Comparison of ENCODE assay signal across 1 cellular context in the genomic region with DNA sequence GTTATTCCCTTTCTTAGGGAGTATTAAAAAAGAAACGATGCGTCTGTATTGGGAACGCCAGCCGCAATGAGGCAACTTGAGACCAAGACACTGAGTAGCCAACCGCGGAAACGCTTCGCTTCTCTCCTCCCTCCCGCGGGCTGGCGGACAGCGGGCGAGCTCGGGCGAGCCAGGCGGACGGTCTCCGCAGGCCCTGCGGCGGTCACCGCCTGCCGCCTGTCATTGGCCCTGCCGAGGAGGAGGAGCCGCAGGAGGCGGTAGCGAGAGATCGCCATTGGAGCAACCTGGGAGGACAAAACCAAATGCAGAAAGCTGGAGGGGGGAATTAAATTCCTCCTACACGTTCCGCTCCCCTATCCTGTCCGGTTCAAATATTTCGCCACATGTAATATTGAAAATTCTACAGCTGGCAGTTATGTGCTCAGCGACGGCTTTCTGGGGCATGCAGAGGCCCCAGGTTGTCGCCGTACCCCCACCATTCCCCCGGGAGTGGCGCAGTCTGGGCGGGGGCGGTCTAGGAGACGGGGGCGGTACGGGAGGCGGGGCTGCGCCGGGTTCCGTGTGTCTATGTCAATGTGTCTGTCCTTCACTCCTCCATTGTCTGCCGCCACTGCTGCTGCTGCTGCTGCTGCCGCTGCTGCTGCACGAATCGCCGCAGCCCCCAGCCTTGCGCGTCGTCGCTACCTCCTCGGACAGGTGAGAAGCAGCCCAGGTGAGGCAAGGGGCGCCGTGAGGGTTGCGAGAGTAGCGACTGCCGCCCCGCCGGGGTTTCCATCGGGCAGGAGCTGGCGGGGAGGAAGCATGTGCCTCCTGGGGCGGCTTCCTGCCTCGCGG.
TF ChIP-seq lines count a peak whose summit lies in the region.

Gene ANKMY2 (minus strand): TSS at position 162 of the 834 bp plus-strand sequence. CDS start 181 bp downstream, outside the sequence.
Gene BZW2 (plus strand): TSS at position 589 of the 834 bp plus-strand sequence. CDS start 19,263 bp downstream, outside the sequence.

TF ChIP-seq in HepG2, 621 proteins besides CTCF, POLR2A, EP300 and RAD21 (continued from another document and continues in another):
- TF ChIP-seq, protein P1, sequence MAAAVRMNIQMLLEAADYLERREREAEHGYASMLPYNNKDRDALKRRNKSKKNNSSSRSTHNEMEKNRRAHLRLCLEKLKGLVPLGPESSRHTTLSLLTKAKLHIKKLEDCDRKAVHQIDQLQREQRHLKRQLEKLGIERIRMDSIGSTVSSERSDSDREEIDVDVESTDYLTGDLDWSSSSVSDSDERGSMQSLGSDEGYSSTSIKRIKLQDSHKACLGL (CRISPR knock-in tag; IDR thresholded peaks at IDR 0.05) = peak; percentile 96
- TF ChIP-seq MAFG (CRISPR knock-in tag; IDR thresholded peaks at IDR 0.05) (no peak), CBFB (CRISPR knock-in tag; IDR thresholded peaks at IDR 0.05) (peak; percentile 34), ZNF775 (CRISPR knock-in tag; IDR thresholded peaks at IDR 0.05; ENCODE audit: borderline replicate concordance) (no peak), HNRNPUL1 (IDR thresholded peaks at IDR 0.05; ENCODE audit: low read depth, low read length) (no peak), SMAD3 (CRISPR knock-in tag; IDR thresholded peaks at IDR 0.05) (peak; percentile 54), CAMTA2 (CRISPR knock-in tag; IDR thresholded peaks at IDR 0.05; ENCODE audit: borderline replicate concordance) (0 out of 2 replicates have a peak, but pooled peaks have one; percentile 66), ZNF383 (CRISPR knock-in tag; IDR thresholded peaks at IDR 0.05; ENCODE audit: borderline replicate concordance) (no peak), AGO2 (optimal IDR thresholded peaks at IDR 0.05; ENCODE audit: low read depth, low read length) (no peak), ZNF253 (CRISPR knock-in tag; IDR thresholded peaks at IDR 0.05; ENCODE audit: borderline replicate concordance) (peak; percentile 77; the same call in 1 of the 2 replicates), ERF (CRISPR knock-in tag; IDR thresholded peaks at IDR 0.05) (peak; percentile 61), ZNF235 (CRISPR knock-in tag; IDR thresholded peaks at IDR 0.05; ENCODE audit: borderline replicate concordance) (no peak), STAT5B (CRISPR knock-in tag; IDR thresholded peaks at IDR 0.05) (no peak), ZNF18 (CRISPR knock-in tag; IDR thresholded peaks at IDR 0.05; ENCODE audit: insufficient replicate concordance) (no peak), ZC3H4 (CRISPR knock-in tag; IDR thresholded peaks at IDR 0.05; ENCODE audit: borderline replicate concordance) (no peak), UBTF (CRISPR knock-in tag; IDR thresholded peaks at IDR 0.05) (peak; percentile 93), GTF3A (CRISPR knock-in tag; conservative IDR thresholded peaks at IDR 0.05) (peak; percentile 82; the same call in 1 of the 2 replicates), GFI1 (CRISPR knock-in tag; IDR thresholded peaks at IDR 0.05; ENCODE audit: borderline replicate concordance) (peak; percentile 49; the same call in 1 of the 2 replicates), ZBTB33 (CRISPR knock-in tag; IDR thresholded peaks at IDR 0.05) (no peak; the same call in 1 of the 2 replicates), BORCS8-MEF2B (CRISPR knock-in tag; IDR thresholded peaks at IDR 0.05) (peak; percentile 48; the same call in 1 of the 2 replicates), ZNF558 (CRISPR knock-in tag; IDR thresholded peaks at IDR 0.05; ENCODE audit: borderline replicate concordance) (no peak), MAX (IDR thresholded peaks at IDR 0.05) (peak; percentile 91), HMGXB3 (CRISPR knock-in tag; IDR thresholded peaks at IDR 0.05; ENCODE audit: borderline replicate concordance) (peak; percentile 58), FOXO1 (CRISPR knock-in tag; IDR thresholded peaks at IDR 0.05) (peak; percentile 49), SRSF1 (optimal IDR thresholded peaks at IDR 0.05; ENCODE audit: low read depth, low read length) (no peak), TBX3 (IDR thresholded peaks at IDR 0.05; ENCODE audit: borderline replicate concordance) (peak; percentile 12; the same call in 1 of the 2 replicates), ESRRA (CRISPR knock-in tag; IDR thresholded peaks at IDR 0.05; ENCODE audit: low read depth) (no peak), ZNF230 (CRISPR knock-in tag; IDR thresholded peaks at IDR 0.05) (0 out of 2 replicates have a peak, but pooled peaks have one; percentile 3), SPEN (CRISPR knock-in tag; IDR thresholded peaks at IDR 0.05; ENCODE audit: low read depth) (0 out of 2 replicates have a peak, but pooled peaks have one; percentile 37)
- TF ChIP-seq, protein P2, sequence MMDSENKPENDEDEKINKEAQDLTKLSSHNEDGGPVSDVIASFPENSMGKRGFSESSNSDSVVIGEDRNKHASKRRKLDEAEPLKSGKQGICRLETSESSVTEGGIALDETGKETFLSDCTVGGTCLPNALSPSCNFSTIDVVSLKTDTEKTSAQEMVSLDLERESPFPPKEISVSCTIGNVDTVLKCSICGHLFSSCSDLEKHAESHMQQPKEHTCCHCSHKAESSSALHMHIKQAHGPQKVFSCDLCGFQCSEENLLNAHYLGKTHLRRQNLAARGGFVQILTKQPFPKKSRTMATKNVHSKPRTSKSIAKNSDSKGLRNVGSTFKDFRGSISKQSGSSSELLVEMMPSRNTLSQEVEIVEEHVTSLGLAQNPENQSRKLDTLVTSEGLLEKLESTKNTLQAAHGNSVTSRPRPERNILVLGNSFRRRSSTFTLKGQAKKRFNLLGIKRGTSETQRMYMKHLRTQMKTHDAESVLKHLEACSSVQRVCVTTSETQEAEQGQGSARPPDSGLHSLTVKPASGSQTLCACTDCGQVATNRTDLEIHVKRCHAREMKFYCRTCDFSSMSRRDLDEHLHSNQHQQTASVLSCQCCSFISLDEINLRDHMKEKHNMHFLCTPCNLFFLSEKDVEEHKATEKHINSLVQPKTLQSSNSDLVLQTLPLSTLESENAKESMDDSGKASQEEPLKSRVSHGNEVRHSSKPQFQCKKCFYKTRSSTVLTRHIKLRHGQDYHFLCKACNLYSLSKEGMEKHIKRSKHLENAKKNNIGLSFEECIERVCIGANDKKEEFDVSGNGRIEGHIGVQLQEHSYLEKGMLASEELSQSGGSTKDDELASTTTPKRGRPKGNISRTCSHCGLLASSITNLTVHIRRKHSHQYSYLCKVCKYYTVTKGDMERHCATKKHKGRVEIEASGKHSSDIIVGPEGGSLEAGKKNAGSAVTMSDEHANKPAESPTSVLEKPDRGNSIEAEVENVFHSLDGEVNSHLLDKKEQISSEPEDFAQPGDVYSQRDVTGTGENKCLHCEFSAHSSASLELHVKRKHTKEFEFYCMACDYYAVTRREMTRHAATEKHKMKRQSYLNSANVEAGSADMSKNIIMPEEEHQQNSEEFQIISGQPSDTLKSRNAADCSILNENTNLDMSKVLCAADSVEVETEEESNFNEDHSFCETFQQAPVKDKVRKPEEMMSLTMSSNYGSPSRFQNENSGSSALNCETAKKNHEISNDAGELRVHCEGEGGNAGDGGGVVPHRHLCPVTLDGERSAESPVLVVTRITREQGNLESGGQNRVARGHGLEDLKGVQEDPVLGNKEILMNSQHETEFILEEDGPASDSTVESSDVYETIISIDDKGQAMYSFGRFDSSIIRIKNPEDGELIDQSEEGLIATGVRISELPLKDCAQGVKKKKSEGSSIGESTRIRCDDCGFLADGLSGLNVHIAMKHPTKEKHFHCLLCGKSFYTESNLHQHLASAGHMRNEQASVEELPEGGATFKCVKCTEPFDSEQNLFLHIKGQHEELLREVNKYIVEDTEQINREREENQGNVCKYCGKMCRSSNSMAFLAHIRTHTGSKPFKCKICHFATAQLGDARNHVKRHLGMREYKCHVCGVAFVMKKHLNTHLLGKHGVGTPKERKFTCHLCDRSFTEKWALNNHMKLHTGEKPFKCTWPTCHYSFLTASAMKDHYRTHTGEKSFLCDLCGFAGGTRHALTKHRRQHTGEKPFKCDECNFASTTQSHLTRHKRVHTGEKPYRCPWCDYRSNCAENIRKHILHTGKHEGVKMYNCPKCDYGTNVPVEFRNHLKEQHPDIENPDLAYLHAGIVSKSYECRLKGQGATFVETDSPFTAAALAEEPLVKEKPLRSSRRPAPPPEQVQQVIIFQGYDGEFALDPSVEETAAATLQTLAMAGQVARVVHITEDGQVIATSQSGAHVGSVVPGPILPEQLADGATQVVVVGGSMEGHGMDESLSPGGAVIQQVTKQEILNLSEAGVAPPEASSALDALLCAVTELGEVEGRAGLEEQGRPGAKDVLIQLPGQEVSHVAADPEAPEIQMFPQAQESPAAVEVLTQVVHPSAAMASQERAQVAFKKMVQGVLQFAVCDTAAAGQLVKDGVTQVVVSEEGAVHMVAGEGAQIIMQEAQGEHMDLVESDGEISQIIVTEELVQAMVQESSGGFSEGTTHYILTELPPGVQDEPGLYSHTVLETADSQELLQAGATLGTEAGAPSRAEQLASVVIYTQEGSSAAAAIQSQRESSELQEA (CRISPR knock-in tag; IDR thresholded peaks at IDR 0.05; ENCODE audit: not compliant biosample characterization) = no peak
- TF ChIP-seq, protein P3, sequence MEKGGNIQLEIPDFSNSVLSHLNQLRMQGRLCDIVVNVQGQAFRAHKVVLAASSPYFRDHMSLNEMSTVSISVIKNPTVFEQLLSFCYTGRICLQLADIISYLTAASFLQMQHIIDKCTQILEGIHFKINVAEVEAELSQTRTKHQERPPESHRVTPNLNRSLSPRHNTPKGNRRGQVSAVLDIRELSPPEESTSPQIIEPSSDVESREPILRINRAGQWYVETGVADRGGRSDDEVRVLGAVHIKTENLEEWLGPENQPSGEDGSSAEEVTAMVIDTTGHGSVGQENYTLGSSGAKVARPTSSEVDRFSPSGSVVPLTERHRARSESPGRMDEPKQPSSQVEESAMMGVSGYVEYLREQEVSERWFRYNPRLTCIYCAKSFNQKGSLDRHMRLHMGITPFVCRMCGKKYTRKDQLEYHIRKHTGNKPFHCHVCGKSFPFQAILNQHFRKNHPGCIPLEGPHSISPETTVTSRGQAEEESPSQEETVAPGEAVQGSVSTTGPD (CRISPR knock-in tag; IDR thresholded peaks at IDR 0.05) = no peak
